1 cellular context compared by ENCODE assay signal in the genomic region with DNA sequence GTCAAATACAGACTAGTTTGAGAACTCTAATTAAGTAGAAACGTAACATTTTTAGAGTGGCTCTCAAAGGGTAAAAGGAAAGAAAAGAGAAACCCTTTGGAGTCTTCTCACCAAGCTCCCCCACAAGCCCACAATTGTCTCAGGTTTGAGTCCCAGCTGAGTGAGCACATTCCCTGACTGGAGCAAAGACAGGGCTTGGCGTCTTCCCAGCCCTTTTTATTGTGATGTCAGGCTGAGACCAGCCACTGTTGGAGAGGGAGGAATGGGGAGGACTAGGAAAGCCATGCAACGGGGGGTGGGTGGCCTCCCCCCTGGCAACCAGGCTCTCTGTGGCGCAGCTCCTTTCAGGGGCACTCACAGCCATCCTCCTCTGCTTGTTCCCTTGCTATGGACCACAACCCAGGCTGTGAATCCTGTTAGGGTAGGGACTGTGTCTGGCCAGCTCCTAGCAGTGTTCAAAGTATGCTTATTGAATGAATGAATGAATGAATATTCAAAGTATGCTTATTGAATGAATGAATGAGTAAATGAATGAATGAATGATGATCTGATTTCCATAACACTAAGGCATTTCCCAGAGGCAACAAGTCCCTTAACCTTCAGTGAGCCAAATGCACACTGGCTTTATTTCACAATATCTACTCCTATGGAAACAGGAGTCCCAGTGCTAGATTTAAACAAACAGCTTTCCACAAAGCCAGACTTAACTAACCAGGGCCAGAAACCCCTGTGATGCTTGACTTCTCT.
TF ChIP-seq lines count a peak whose summit lies in the region.

No MANE protein-coding gene starts in this region.

TF ChIP-seq in WTC11, 78 proteins besides CTCF, POLR2A, EP300 and RAD21 (continued from another document):
- TF ChIP-seq, protein P1, sequence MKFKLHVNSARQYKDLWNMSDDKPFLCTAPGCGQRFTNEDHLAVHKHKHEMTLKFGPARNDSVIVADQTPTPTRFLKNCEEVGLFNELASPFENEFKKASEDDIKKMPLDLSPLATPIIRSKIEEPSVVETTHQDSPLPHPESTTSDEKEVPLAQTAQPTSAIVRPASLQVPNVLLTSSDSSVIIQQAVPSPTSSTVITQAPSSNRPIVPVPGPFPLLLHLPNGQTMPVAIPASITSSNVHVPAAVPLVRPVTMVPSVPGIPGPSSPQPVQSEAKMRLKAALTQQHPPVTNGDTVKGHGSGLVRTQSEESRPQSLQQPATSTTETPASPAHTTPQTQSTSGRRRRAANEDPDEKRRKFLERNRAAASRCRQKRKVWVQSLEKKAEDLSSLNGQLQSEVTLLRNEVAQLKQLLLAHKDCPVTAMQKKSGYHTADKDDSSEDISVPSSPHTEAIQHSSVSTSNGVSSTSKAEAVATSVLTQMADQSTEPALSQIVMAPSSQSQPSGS (CRISPR knock-in tag; IDR thresholded peaks at IDR 0.05; ENCODE audit: borderline replicate concordance, low read depth): no peak
